Comparison of ENCODE assay signal across 1 cellular context in the genomic region with DNA sequence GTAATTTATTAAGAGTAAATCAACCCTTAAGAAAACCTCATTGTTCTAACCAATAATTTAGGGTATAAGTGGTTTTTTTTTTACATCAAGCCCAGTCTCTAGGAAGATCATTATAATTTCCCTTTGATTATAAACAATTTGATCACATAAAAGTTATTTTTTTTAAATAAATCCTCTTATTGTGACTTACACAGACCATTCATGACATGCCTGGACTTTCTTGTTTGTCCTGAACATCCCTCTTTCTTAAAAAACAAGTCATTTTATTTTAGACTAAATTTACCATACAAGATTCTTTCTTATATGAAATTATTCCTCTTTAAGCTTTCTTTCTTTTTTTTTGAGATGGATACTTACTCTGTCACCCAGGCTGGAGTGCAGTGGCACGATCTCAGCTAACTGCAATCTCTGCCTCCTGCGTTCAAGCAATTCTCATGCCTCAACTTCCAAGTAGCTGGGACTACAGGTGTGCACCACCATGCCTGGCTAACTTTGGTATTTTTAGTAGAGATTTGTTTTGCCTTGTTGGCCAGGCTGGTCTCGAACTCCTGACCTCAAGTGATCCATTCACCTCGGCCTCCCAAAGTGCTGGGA.
TF ChIP-seq lines count a peak whose summit lies in the region.

No MANE protein-coding gene starts in this region.

TF ChIP-seq in GM23338, 12 proteins besides CTCF, POLR2A, EP300 and RAD21 (continued from another document):
- TF ChIP-seq, protein P1, sequence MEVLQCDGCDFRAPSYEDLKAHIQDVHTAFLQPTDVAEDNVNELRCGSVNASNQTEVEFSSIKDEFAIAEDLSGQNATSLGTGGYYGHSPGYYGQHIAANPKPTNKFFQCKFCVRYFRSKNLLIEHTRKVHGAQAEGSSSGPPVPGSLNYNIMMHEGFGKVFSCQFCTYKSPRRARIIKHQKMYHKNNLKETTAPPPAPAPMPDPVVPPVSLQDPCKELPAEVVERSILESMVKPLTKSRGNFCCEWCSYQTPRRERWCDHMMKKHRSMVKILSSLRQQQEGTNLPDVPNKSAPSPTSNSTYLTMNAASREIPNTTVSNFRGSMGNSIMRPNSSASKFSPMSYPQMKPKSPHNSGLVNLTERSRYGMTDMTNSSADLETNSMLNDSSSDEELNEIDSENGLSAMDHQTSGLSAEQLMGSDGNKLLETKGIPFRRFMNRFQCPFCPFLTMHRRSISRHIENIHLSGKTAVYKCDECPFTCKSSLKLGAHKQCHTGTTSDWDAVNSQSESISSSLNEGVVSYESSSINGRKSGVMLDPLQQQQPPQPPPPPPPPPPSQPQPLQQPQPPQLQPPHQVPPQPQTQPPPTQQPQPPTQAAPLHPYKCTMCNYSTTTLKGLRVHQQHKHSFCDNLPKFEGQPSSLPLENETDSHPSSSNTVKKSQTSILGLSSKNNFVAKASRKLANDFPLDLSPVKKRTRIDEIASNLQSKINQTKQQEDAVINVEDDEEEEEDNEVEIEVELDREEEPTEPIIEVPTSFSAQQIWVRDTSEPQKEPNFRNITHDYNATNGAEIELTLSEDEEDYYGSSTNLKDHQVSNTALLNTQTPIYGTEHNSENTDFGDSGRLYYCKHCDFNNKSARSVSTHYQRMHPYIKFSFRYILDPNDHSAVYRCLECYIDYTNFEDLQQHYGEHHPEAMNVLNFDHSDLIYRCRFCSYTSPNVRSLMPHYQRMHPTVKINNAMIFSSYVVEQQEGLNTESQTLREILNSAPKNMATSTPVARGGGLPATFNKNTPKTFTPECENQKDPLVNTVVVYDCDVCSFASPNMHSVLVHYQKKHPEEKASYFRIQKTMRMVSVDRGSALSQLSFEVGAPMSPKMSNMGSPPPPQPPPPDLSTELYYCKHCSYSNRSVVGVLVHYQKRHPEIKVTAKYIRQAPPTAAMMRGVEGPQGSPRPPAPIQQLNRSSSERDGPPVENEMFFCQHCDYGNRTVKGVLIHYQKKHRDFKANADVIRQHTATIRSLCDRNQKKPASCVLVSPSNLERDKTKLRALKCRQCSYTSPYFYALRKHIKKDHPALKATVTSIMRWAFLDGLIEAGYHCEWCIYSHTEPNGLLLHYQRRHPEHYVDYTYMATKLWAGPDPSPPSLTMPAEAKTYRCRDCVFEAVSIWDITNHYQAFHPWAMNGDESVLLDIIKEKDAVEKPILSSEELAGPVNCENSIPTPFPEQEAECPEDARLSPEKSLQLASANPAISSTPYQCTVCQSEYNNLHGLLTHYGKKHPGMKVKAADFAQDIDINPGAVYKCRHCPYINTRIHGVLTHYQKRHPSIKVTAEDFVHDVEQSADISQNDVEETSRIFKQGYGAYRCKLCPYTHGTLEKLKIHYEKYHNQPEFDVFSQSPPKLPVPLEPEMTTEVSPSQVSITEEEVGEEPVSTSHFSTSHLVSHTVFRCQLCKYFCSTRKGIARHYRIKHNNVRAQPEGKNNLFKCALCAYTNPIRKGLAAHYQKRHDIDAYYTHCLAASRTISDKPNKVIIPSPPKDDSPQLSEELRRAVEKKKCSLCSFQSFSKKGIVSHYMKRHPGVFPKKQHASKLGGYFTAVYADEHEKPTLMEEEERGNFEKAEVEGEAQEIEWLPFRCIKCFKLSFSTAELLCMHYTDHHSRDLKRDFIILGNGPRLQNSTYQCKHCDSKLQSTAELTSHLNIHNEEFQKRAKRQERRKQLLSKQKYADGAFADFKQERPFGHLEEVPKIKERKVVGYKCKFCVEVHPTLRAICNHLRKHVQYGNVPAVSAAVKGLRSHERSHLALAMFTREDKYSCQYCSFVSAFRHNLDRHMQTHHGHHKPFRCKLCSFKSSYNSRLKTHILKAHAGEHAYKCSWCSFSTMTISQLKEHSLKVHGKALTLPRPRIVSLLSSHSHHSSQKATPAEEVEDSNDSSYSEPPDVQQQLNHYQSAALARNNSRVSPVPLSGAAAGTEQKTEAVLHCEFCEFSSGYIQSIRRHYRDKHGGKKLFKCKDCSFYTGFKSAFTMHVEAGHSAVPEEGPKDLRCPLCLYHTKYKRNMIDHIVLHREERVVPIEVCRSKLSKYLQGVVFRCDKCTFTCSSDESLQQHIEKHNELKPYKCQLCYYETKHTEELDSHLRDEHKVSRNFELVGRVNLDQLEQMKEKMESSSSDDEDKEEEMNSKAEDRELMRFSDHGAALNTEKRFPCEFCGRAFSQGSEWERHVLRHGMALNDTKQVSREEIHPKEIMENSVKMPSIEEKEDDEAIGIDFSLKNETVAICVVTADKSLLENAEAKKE (CRISPR knock-in tag; IDR thresholded peaks at IDR 0.05) = no peak
- TF ChIP-seq POLR2AphosphoS5 (IDR thresholded peaks at IDR 0.05; ENCODE audit: low read depth) (no peak), JUNB (IDR thresholded peaks at IDR 0.05; ENCODE audit: unreplicated experiment) (no peak)
- TF ChIP-seq, protein P2, sequence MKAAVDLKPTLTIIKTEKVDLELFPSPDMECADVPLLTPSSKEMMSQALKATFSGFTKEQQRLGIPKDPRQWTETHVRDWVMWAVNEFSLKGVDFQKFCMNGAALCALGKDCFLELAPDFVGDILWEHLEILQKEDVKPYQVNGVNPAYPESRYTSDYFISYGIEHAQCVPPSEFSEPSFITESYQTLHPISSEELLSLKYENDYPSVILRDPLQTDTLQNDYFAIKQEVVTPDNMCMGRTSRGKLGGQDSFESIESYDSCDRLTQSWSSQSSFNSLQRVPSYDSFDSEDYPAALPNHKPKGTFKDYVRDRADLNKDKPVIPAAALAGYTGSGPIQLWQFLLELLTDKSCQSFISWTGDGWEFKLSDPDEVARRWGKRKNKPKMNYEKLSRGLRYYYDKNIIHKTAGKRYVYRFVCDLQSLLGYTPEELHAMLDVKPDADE (IDR thresholded peaks at IDR 0.05) = no peak
